23 cellular contexts compared by ENCODE assay signal in the genomic region with DNA sequence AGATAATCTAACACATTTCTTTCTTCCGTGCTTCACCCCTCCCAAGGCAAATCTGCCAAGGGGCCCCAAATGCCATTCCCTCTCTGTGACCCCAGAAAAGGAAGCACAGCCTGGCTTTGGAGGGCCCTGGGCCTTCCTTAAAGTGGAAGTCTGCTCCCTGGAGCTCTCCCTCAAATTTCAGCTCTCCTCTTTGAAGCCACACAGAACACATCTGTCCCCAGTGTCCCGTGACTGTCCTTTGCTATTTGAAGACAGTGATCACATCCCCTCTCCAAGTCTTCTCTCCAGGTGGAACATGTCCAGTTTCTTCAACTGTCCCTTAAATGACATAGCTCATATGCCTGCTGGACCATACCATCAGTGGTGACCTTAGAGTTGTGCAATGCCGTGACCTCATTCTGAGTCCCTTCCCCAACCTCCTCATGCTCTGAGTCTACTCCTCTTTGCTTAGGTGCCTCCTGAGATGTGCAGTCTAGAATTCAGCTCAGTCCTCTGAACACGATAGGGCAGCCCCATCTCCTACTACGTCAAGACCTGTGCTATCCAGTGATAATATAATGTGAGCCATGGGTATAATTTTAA. TPM values are rescaled to one million over a fixed set of nuclear protein-coding genes. Genes with fewer than 3 reads are reported as not detected.
DNase-seq lines count a peak whose midpoint lies in the region; TF ChIP-seq lines count a peak whose summit lies in the region.
"Had no signal": no experiment of that assay in that cellular context is flagged by ENCODE, and none has a peak within 500 bp of the region (broad histone marks: within the 10 kb centered on the region; RNA-seq: fewer than 3 reads in every experiment).

No MANE protein-coding gene starts in this region.

- in situ Hi-C loops in mammary epithelial cell (cut with MboI; ENCODE audit: low sequenced_read_pairs in 2 of 2): no loop called here

- no peak overlapping the region for H3K27ac ChIP-seq in mammary epithelial cell (ENCODE audit: insufficient read depth, low read depth, low read length)
- no peak overlapping the region for H3K27ac ChIP-seq in coronary artery
- H3K27ac ChIP-seq: dorsolateral prefrontal cortex, epithelial cell of prostate, transverse colon had no signal

- H2AFZ ChIP-seq in mammary epithelial cell (ENCODE audit: low read depth, low read length): no peak overlapping the region

- H3K4me1 ChIP-seq in mammary epithelial cell (ENCODE audit: insufficient read depth, low read length): no peaks in the 10 kb centered on the region

- no peak overlapping the region for H3K4me3 Mint-ChIP-seq in MCF 10A (ENCODE audit: unreplicated experiment)
- H3K4me3 Mint-ChIP-seq: activated naive CD8-positive, alpha-beta T cell treated with anti-CD3 and anti-CD28 coated beads for 36 hours; central memory CD8-positive, alpha-beta T cell; mesothelial cell of epicardium; naive thymus-derived CD8-positive, alpha-beta T cell had no signal

- no peaks in the 10 kb centered on the region for H3K9me3 ChIP-seq in mammary epithelial cell (replicated peaks; ENCODE audit: insufficient read depth, low read length)

- intact Hi-C loops in MCF 10A (cut with micrococcal nuclease): no loop called here
- intact Hi-C loops in mammary epithelial cell (cut with micrococcal nuclease): no loop called here

- BruUV-seq in MCF 10A (replicated peaks; lab: Mats Ljungman, UMichigan) (no TSS peak), mammary epithelial cell (replicated peaks; lab: Mats Ljungman, UMichigan) (no TSS peak)

- no peaks in the 10 kb centered on the region for H3K79me2 ChIP-seq in mammary epithelial cell (ENCODE audit: insufficient read depth, low read length)

- dilution Hi-C loops in mammary epithelial cell (cut with HindIII; ENCODE audit: low sequenced_read_pairs): no loop called here

- no peak for DNase-seq in MCF 10A (ENCODE audit: unreplicated experiment)
- no peak for DNase-seq in mammary epithelial cell
- DNase-seq in coronary artery (ENCODE audit: low spot score): peak; percentile 24
- peak; percentile 51 for DNase-seq in mesenteric fat pad (ENCODE audit: low spot score)
- DNase-seq in ureter (ENCODE audit: low spot score): peak; percentile 24
- no peak for DNase-seq in GF-D8 (lab: John Stamatoyannopoulos, UW)
- DNase-seq in NCI-H510A (lab: John Stamatoyannopoulos, UW): no peak
- no peak for DNase-seq in CD1c-positive myeloid dendritic cell (ENCODE audit: extremely low spot score)
- DNase-seq: activated CD4-positive, alpha-beta T cell treated with anti-CD3 and anti-CD28 coated beads, Interleukin-2, amount 50 U/mL, for 1 hour; activated effector memory CD4-positive, alpha-beta T cell treated with Interleukin-2 at 50 U/mL for 16 hours; activated naive CD8-positive, alpha-beta T cell treated with anti-CD3 and anti-CD28 coated beads for 36 hours; AML-193; DND-41; HCEC 1CT; naive thymus-derived CD8-positive, alpha-beta T cell; NCI-H1105 treated with DMSO at 0.1 percent for 48 hours; T-helper 9 cell had no signal

- H3K27me3 Mint-ChIP-seq in MCF 10A (ENCODE audit: insufficient read depth, unreplicated experiment): no peaks in the 10 kb centered on the region

- no peak overlapping the region for H3K9ac ChIP-seq in mammary epithelial cell (ENCODE audit: insufficient read depth, low read length)

- H3K36me3 ChIP-seq in mammary epithelial cell (ENCODE audit: insufficient read depth, low read length): no peaks in the 10 kb centered on the region
- H3K36me3 ChIP-seq: stomach, transverse colon had no signal

- peaks cover 6% of the 10 kb centered on the region for H3K4me1 Mint-ChIP-seq in MCF 10A (ENCODE audit: insufficient read depth, unreplicated experiment)
- H3K4me1 Mint-ChIP-seq: mesothelial cell of epicardium had no signal

- no peaks in the 10 kb centered on the region for H3K36me3 Mint-ChIP-seq in MCF 10A (ENCODE audit: insufficient read depth, unreplicated experiment)

- POLR2A ChIA-PET in MCF 10A (lab: Yijun Ruan, JAX): interaction anchor here (0.6 to 2.1 kb wide), 7 partner anchors 12 to 122 kb away, joined by 3 to 16 read pairs (median 4); no protein-coding TSS in a partner anchor

- H3K4me2 ChIP-seq in mammary epithelial cell (ENCODE audit: insufficient read depth, low read depth, low read length): no peak overlapping the region

- peak overlapping the region; percentile 2 for H3K27ac Mint-ChIP-seq in MCF 10A (ENCODE audit: low read depth, unreplicated experiment)
- H3K27ac Mint-ChIP-seq: activated naive CD8-positive, alpha-beta T cell treated with anti-CD3 and anti-CD28 coated beads for 36 hours; mesothelial cell of epicardium; naive thymus-derived CD8-positive, alpha-beta T cell had no signal

- WGBS in mammary epithelial cell (ENCODE audit: low coverage, missing lambda C conversion rate): 85% methylated on average over 4 of the region's 5 CpGs

- TF ChIP-seq CTCF in MCF 10A (IDR thresholded peaks at IDR 0.05; ENCODE audit: unreplicated experiment): no peak
- TF ChIP-seq CTCF in mammary epithelial cell (conservative IDR thresholded peaks at IDR 0.05 in 1 of 2, IDR thresholded peaks at IDR 0.05 in 1 of 2; ENCODE audit: extremely low read depth in 1 of 2, insufficient read depth in 1 of 2, low read depth in 1 of 2, low read length in 2 of 2): no peak
- no peak for TF ChIP-seq CTCF in coronary artery (IDR thresholded peaks at IDR 0.05)

- H3K4me3 ChIP-seq in mammary epithelial cell (replicated peaks in 1 of 3; ENCODE audit: insufficient read depth in 1 of 3, low read depth in 2 of 3, low read length in 3 of 3): no peak overlapping the region
- no peak overlapping the region for H3K4me3 ChIP-seq in coronary artery
- H3K4me3 ChIP-seq: dorsolateral prefrontal cortex, stomach, transverse colon had no signal

- H4K20me1 ChIP-seq in mammary epithelial cell (ENCODE audit: insufficient read depth, low read length): no peaks in the 10 kb centered on the region

- H3K9me3 Mint-ChIP-seq in MCF 10A (ENCODE audit: unreplicated experiment): no peaks in the 10 kb centered on the region
- H3K9me3 Mint-ChIP-seq: central memory CD8-positive, alpha-beta T cell had no signal

- CTCF ChIA-PET in MCF 10A (lab: Yijun Ruan, JAX): interaction anchor here (0.7 to 3.3 kb wide), 11 partner anchors 11 to 339 kb away, joined by 3 to 18 read pairs (median 5); partner anchors contain the start of gene FOXO6
- CTCF ChIA-PET in mammary epithelial cell (lab: Charles Lee; ENCODE audit: low non-redundant PET): no interaction called here

- H3K27me3 ChIP-seq in mammary epithelial cell (ENCODE audit: insufficient read depth, low read length): peaks cover 2% of the 10 kb centered on the region
- H3K27me3 ChIP-seq: stomach had no signal

RNA-seq across cellular contexts. Expression of gene FOXO6, which starts 18.4 kb away (rescaled TPM):
- total RNA-seq in MCF 10A (2022) (0.22 and 0.28 TPM in 2 replicates), mammary epithelial cell (under 1 TPM; 0.28 to 0.67 TPM), mesenteric fat pad (not detected), ureter (8.6 TPM)
- not detected for polyA plus RNA-seq in mammary epithelial cell
- not detected for polyA minus RNA-seq in mammary epithelial cell
- polyA plus RNA-seq: naive thymus-derived CD8-positive, alpha-beta T cell had no signal

Comparison
In these comparisons a context has a peak if more than half of its experiments do, and no peak if none do; other contexts are left out.
1. DNase-seq: peak in coronary artery (single experiment), mesenteric fat pad (single experiment) and ureter (single experiment); none in MCF 10A (single experiment), mammary epithelial cell (single experiment), GF-D8 (single experiment), NCI-H510A (single experiment) and CD1c-positive myeloid dendritic cell (single experiment).